8 cellular contexts compared by ENCODE assay signal in genomic region chr17:43878260-43879082, GRCh38. TPM values are rescaled to one million over a fixed set of nuclear protein-coding genes. Genes with fewer than 3 reads are reported as not detected.
DNase-seq lines count a peak whose midpoint lies in the region; ATAC-seq and TF ChIP-seq lines count a peak whose summit lies in the region.

No MANE protein-coding gene starts in this region.

- no peak overlapping the region for H3K27ac Mint-ChIP-seq in activated CD4-positive, alpha-beta T cell treated with anti-CD3 and anti-CD28 coated beads, Interleukin-2, amount 10 ng/mL, durations not matched to agents 7 days and 5 days

- H3K9me3 Mint-ChIP-seq in activated CD4-positive, alpha-beta T cell treated with anti-CD3 and anti-CD28 coated beads, Interleukin-2, amount 10 ng/mL, durations not matched to agents 7 days and 5 days, result no peaks in the 10 kb centered on the region

- DNase-seq in AG10803 (ENCODE audit: low read depth) (peak; percentile 91), NCI-H2227 treated with DMSO at 0.1 percent for 48 hours (lab: John Stamatoyannopoulos, UW) (peak; percentile 58), colonic mucosa (peak; percentile 76)
- DNase-seq in activated CD4-positive, alpha-beta T cell treated with anti-CD3 and anti-CD28 coated beads, Interleukin-2, amount 10 ng/mL, durations not matched to agents 7 days and 5 days, result peak; percentile 51
- peak; percentile 51 to 71 for DNase-seq in stimulated activated CD4-positive, alpha-beta T cell treated with anti-CD3 and anti-CD28 coated beads, Interleukin-4, amount 100 ng/mL, for 4 hours

- intact Hi-C loops in colonic mucosa (cut with DNase I), result no loop called here

- POLR2A ChIA-PET in activated CD4-positive, alpha-beta T cell treated with anti-CD3 and anti-CD28 coated beads, Interleukin-2, amount 10 ng/mL, durations not matched to agents 7 days and 5 days (lab: Charles Lee), result no interaction called here

- H3K4me1 ChIP-seq in colonic mucosa (peaks cover 5% of the 10 kb centered on the region), liver (ENCODE audit: control insufficient read depth in 4 of 4, insufficient read depth in 4 of 4, low read length in 3 of 4) (no peaks in the 10 kb centered on the region)

- H3K36me3 Mint-ChIP-seq in activated CD4-positive, alpha-beta T cell treated with anti-CD3 and anti-CD28 coated beads, Interleukin-2, amount 10 ng/mL, durations not matched to agents 7 days and 5 days (ENCODE audit: low read depth), result no peaks in the 10 kb centered on the region

- H3K27me3 ChIP-seq in colonic mucosa, result no peaks in the 10 kb centered on the region
- H3K27me3 ChIP-seq in liver (ENCODE audit: control insufficient read depth in 4 of 4, insufficient read depth in 4 of 4, low read length in 3 of 4), result no peaks in the 10 kb centered on the region

- H3K9ac ChIP-seq in colonic mucosa (ENCODE audit: low read depth in 2 of 2, low read length in 2 of 2), result peak overlapping the region in 1 of 2 donors; percentile 21
- H3K9ac ChIP-seq in liver (ENCODE audit: low read depth in 1 of 2, low read length in 2 of 2), result no peak overlapping the region

- ATAC-seq in GM19351 (IDR thresholded peaks at IDR 0.05; ENCODE audit: unreplicated experiment), result peak; percentile 53
- no peak for ATAC-seq in HG03045 (IDR thresholded peaks at IDR 0.05; ENCODE audit: unreplicated experiment)

- H3K36me3 ChIP-seq in colonic mucosa (no peaks in the 10 kb centered on the region), liver (ENCODE audit: control insufficient read depth in 4 of 4, insufficient read depth in 3 of 4, low read depth in 1 of 4, low read length in 3 of 4) (no peaks in the 10 kb centered on the region)

- peaks cover 5% of the 10 kb centered on the region for H3K27me3 Mint-ChIP-seq in activated CD4-positive, alpha-beta T cell treated with anti-CD3 and anti-CD28 coated beads, Interleukin-2, amount 10 ng/mL, durations not matched to agents 7 days and 5 days

- H3K27ac ChIP-seq in colonic mucosa (no peak overlapping the region), liver (ENCODE audit: low read depth in 1 of 2, low read length in 2 of 2) (no peak overlapping the region)

- H3K9me3 ChIP-seq in colonic mucosa, result no peaks in the 10 kb centered on the region
- H3K9me3 ChIP-seq in liver (ENCODE audit: control insufficient read depth in 4 of 4, low read length in 3 of 4), result no peaks in the 10 kb centered on the region

- peak; percentile 73 to 80 for TF ChIP-seq RAD21 in liver (IDR thresholded peaks at IDR 0.05)

- no peaks in the 10 kb centered on the region for H3K4me1 Mint-ChIP-seq in activated CD4-positive, alpha-beta T cell treated with anti-CD3 and anti-CD28 coated beads, Interleukin-2, amount 10 ng/mL, durations not matched to agents 7 days and 5 days

- H3K4me3 ChIP-seq in AG10803 (ENCODE audit: low read length) (no peak overlapping the region), colonic mucosa (no peak overlapping the region), liver (ENCODE audit: low read depth in 1 of 3, low read length in 3 of 3) (no peak overlapping the region)

- CTCF ChIA-PET in activated CD4-positive, alpha-beta T cell treated with anti-CD3 and anti-CD28 coated beads, Interleukin-2, amount 10 ng/mL, durations not matched to agents 7 days and 5 days (lab: Charles Lee), result interaction anchor here (1.0 to 2.4 kb wide), 12 partner anchors 10 to 492 kb away, joined by 3 to 10 read pairs (median 4); no protein-coding TSS in a partner anchor

- no peak overlapping the region for H3K4me3 Mint-ChIP-seq in activated CD4-positive, alpha-beta T cell treated with anti-CD3 and anti-CD28 coated beads, Interleukin-2, amount 10 ng/mL, durations not matched to agents 7 days and 5 days

- TF ChIP-seq CTCF in AG10803 (conservative IDR thresholded peaks at IDR 0.05; ENCODE audit: low read length), result peak; percentile 93
- peak; percentile 91 for TF ChIP-seq CTCF in colonic mucosa (IDR thresholded peaks at IDR 0.05)
- peak; percentile 91 for TF ChIP-seq CTCF in liver (IDR thresholded peaks at IDR 0.05; ENCODE audit: low read depth, low read length, missing input control)

- WGBS in liver, result 14% methylated on average over 12 of the region's 12 CpGs

TF ChIP-seq in liver, 16 proteins besides CTCF, POLR2A, EP300 and RAD21:
- TF ChIP-seq YY1 (IDR thresholded peaks at IDR 0.05), result no peak

RNA-seq across cellular contexts. Expression of gene MPP2, which starts 28.9 kb away (rescaled TPM):
- total RNA-seq in activated CD4-positive, alpha-beta T cell treated with anti-CD3 and anti-CD28 coated beads, Interleukin-2, amount 10 ng/mL, durations not matched to agents 7 days and 5 days, result under 1 TPM; 0.60 to 0.69 TPM
- total RNA-seq in colonic mucosa (1 to 10 TPM; 1.1 to 2.8 TPM), liver (under 1 TPM; 0.05 to 0.25 TPM)
- polyA plus RNA-seq in liver, result under 1 TPM; 0.06 to 0.13 TPM

RNA-seq across cellular contexts. Expression of gene CD300LG, which starts 31.5 kb away (rescaled TPM):
- total RNA-seq in activated CD4-positive, alpha-beta T cell treated with anti-CD3 and anti-CD28 coated beads, Interleukin-2, amount 10 ng/mL, durations not matched to agents 7 days and 5 days, result not detected
- under 1 TPM in 1 of 2 donors, not detected in 1; 0.32 TPM for total RNA-seq in colonic mucosa
- under 1 TPM; 0.14 to 0.17 TPM for total RNA-seq in liver
- polyA plus RNA-seq in liver, result under 1 TPM; 0.24 to 0.58 TPM

RNA-seq across cellular contexts. Expression of gene MPP3, which starts 45.5 kb away (rescaled TPM):
- not detected for total RNA-seq in activated CD4-positive, alpha-beta T cell treated with anti-CD3 and anti-CD28 coated beads, Interleukin-2, amount 10 ng/mL, durations not matched to agents 7 days and 5 days
- total RNA-seq in colonic mucosa (1 to 10 TPM; 1.9 to 3.1 TPM), liver (1 to 10 TPM in 1 of 2 donors, under 1 TPM in 1; 0.23 to 1.3 TPM)
- polyA plus RNA-seq in liver, result under 1 TPM; 0.63 to 0.82 TPM
